Comparison of ENCODE assay signal across 9 cellular contexts in the genomic region with DNA sequence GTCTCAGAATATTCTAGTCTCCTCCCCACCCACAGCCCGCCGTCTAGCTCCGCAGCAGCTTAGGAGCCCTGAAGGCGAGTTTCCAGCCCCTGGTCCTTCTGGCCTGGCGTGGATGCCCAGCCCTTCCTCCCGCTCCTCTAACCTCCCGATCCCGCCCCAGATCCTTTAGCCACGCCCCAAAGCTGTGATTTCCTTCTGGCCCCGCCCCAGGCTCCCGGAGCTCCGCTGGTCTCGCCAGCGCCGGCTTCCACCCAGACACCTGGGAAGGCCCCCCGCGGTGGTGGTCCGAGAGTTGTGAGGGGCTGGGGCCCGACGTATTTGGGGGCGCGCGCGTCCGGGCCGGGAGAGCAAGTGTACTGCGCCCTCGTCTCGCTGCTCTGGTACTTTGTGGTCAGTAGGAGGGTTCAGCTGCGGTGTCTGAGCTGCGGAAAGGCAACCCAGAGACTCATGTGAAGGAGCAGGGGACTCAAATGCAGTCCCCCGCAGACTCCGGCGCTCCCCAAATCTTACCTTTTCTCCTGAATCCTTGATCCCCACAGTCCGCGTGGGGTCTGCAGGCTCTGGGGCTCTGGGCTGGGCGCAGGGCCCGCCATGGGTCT. TPM values are rescaled to one million over a fixed set of nuclear protein-coding genes. Genes with fewer than 3 reads are reported as not detected.
A peak's percentile ranks its signal among the peaks of the same experiment; 100 is the strongest.
DNase-seq lines count a peak whose midpoint lies in the region; ATAC-seq, FAIRE-seq and TF ChIP-seq lines count a peak whose summit lies in the region.
"Had no signal": no experiment of that assay in that cellular context is flagged by ENCODE, and none has a peak within 500 bp of the region (broad histone marks: within the 10 kb centered on the region; RNA-seq: fewer than 3 reads in every experiment).

A gene (minus strand): TSS at position 114 of the 599 bp plus-strand sequence. CDS start 2,374 bp downstream, outside the sequence.

- peaks cover 2% of the 10 kb centered on the region for H3K36me3 ChIP-seq in bronchial epithelial cell (ENCODE audit: control insufficient read depth, insufficient read depth, low read length)

- no peaks in the 10 kb centered on the region for H3K27me3 ChIP-seq in bronchial epithelial cell (ENCODE audit: control insufficient read depth, insufficient read depth, low read length)

- TF ChIP-seq CTCF in bronchial epithelial cell (IDR thresholded peaks at IDR 0.05; ENCODE audit: insufficient read depth, low read length, severe bottlenecking), result no peak

- ATAC-seq in SK-N-SH treated with all-trans-retinoic acid at 6 μM for 48 hours (peak; percentile 74), HG03159 (IDR thresholded peaks at IDR 0.05; ENCODE audit: unreplicated experiment) (no peak)

- no peak for FAIRE-seq in bronchial epithelial cell (lab: Jason Lieb, UNC)
- FAIRE-seq: A204.1 had no signal

- peak within 1 kb of the TSS; percentile 57 for H3K4me3 ChIP-seq in bronchial epithelial cell (ENCODE audit: low read depth, low read length)

- peak; percentile 15 for DNase-seq in DMS153 treated with DMSO at 0.1 percent for 48 hours (lab: John Stamatoyannopoulos, UW; ENCODE audit: unreplicated experiment)
- DNase-seq in DMS153 (lab: John Stamatoyannopoulos, UW), result no peak
- peak; percentile 60 for DNase-seq in bronchial epithelial cell (ENCODE audit: low read depth)
- peak; percentile 57 for DNase-seq in iris pigment epithelial cell (ENCODE audit: low read depth)
- peak; percentile 39 for DNase-seq in stimulated activated CD4-positive, alpha-beta T cell treated with anti-CD3 and anti-CD28 coated beads, Interleukin-12 subunit alpha, Interleukin-12 subunit beta, amount 100 ng/mL, for 4 hours
- no peak for DNase-seq in GOT3 (lab: John Stamatoyannopoulos, UW)

TF ChIP-seq in SK-N-SH treated with all-trans-retinoic acid at 6 μM for 48 hours, 23 proteins besides CTCF, POLR2A, EP300 and RAD21:
- TF ChIP-seq GLIS3 (CRISPR knock-in tag; IDR thresholded peaks at IDR 0.05) (no peak), PPARA (CRISPR knock-in tag; IDR thresholded peaks at IDR 0.05; ENCODE audit: borderline replicate concordance) (no peak), ZNF8 (CRISPR knock-in tag; IDR thresholded peaks at IDR 0.05) (no peak), BACH2 (CRISPR knock-in tag; IDR thresholded peaks at IDR 0.05; ENCODE audit: borderline replicate concordance) (no peak), SNAI2 (CRISPR knock-in tag; IDR thresholded peaks at IDR 0.05) (no peak), ESRRG (CRISPR knock-in tag; IDR thresholded peaks at IDR 0.05) (no peak), ZNF70 (CRISPR knock-in tag; IDR thresholded peaks at IDR 0.05) (no peak), ZFP3 (CRISPR knock-in tag; IDR thresholded peaks at IDR 0.05) (no peak)
- TF ChIP-seq, protein P1, sequence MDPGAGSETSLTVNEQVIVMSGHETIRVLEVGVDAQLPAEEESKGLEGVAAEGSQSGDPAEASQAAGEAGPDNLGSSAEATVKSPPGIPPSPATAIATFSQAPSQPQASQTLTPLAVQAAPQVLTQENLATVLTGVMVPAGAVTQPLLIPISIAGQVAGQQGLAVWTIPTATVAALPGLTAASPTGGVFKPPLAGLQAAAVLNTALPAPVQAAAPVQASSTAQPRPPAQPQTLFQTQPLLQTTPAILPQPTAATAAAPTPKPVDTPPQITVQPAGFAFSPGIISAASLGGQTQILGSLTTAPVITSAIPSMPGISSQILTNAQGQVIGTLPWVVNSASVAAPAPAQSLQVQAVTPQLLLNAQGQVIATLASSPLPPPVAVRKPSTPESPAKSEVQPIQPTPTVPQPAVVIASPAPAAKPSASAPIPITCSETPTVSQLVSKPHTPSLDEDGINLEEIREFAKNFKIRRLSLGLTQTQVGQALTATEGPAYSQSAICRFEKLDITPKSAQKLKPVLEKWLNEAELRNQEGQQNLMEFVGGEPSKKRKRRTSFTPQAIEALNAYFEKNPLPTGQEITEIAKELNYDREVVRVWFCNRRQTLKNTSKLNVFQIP (CRISPR knock-in tag; IDR thresholded peaks at IDR 0.05; ENCODE audit: borderline replicate concordance, low read depth), result no peak

RNA-seq across cellular contexts. Expression of the gene that starts here (rescaled TPM):
- total RNA-seq in bronchial epithelial cell, result 1.1 and 1.2 TPM in 2 replicates

Comparison
In these comparisons a context has a peak if more than half of its experiments do, and no peak if none do; other contexts are left out.
1. DNase-seq: peak in DMS153 treated with DMSO at 0.1 percent for 48 hours (single experiment), bronchial epithelial cell (single experiment), iris pigment epithelial cell (single experiment) and stimulated activated CD4-positive, alpha-beta T cell treated with anti-CD3 and anti-CD28 coated beads, Interleukin-12 subunit alpha, Interleukin-12 subunit beta, amount 100 ng/mL, for 4 hours (single experiment); none in DMS153 (single experiment) and GOT3 (single experiment).